ENCODE assay signal across 22 cellular contexts in genomic region chr7:138838166-138838565, GRCh38. TPM values are rescaled to one million over a fixed set of nuclear protein-coding genes. Genes with fewer than 3 reads are reported as not detected.
A peak's percentile ranks its signal among the peaks of the same experiment; 100 is the strongest.
DNase-seq lines count a peak whose midpoint lies in the region; ATAC-seq and TF ChIP-seq lines count a peak whose summit lies in the region.
"Had no signal": no experiment of that assay in that cellular context is flagged by ENCODE, and none has a peak within 500 bp of the region (broad histone marks: within the 10 kb centered on the region; RNA-seq: fewer than 3 reads in every experiment).

No MANE protein-coding gene starts in this region.

- peak in 1 of 4 donors; percentile 24 for ATAC-seq in heart left ventricle
- no peak for ATAC-seq in Right ventricle myocardium inferior
- no peak for ATAC-seq in HG03457 (IDR thresholded peaks at IDR 0.05; ENCODE audit: unreplicated experiment)
- ATAC-seq: T-cell had no signal

- TF ChIP-seq POLR2A in heart left ventricle (IDR thresholded peaks at IDR 0.05) (no peak), breast epithelium (IDR thresholded peaks at IDR 0.05) (no peak)

- intact Hi-C loops in heart left ventricle (cut with DNase I): no loop called here
- intact Hi-C loops in Right ventricle myocardium inferior (cut with DNase I): no loop called here
- intact Hi-C loops in breast epithelium (cut with DNase I; ENCODE audit: low total_unique reads): no loop called here

- DNase-seq in heart left ventricle: no peak
- no peak for DNase-seq in Right ventricle myocardium inferior (ENCODE audit: missing footprints)
- DNase-seq in NCI-H2196 treated with DMSO at 0.1 percent for 48 hours (lab: John Stamatoyannopoulos, UW; ENCODE audit: unreplicated experiment): peak; percentile 32
- DNase-seq in endodermal cell: peak; percentile 60
- DNase-seq in breast epithelium (ENCODE audit: low spot score in 2 of 2): no peak
- no peak for DNase-seq in SK-N-DZ (ENCODE audit: low spot score)
- DNase-seq: ACHN; activated naive CD4-positive, alpha-beta T cell treated with anti-CD3 and anti-CD28 coated beads for 36 hours; activated T-cell treated with anti-CD3 and anti-CD28 coated beads for 4 hours; CD4-positive, CD25-positive, alpha-beta regulatory T cell; colonic mucosa; MV-4-11; NCI-H226; sigmoid colon; stimulated activated naive CD4-positive, alpha-beta T cell; T-cell had no signal

- H3K27me3 ChIP-seq in heart left ventricle (no peaks in the 10 kb centered on the region), endodermal cell (ENCODE audit: control insufficient read depth, insufficient read depth, low read length, poor library complexity, severe bottlenecking) (no peaks in the 10 kb centered on the region), subcutaneous abdominal adipose tissue (ENCODE audit: control insufficient read depth in 5 of 5, insufficient read depth in 4 of 5, low read length in 5 of 5) (no peaks in the 10 kb centered on the region), breast epithelium (no peaks in the 10 kb centered on the region)
- H3K27me3 ChIP-seq: colonic mucosa, sigmoid colon had no signal

- peaks cover 0 to 11% (median 0%) of the 10 kb centered on the region in 12 donors for H3K4me1 ChIP-seq in heart left ventricle
- no peaks in the 10 kb centered on the region for H3K4me1 ChIP-seq in endodermal cell (ENCODE audit: control insufficient read depth, insufficient read depth, low read length)
- H3K4me1 ChIP-seq in subcutaneous abdominal adipose tissue (ENCODE audit: control insufficient read depth in 5 of 5, insufficient read depth in 5 of 5, low read length in 5 of 5): peaks cover 0 to 5% (median 0%) of the 10 kb centered on the region in 5 donors
- H3K4me1 ChIP-seq in breast epithelium: no peaks in the 10 kb centered on the region
- H3K4me1 ChIP-seq: colonic mucosa, sigmoid colon had no signal

- 69 to 73% (median 69%) methylated on average over 9 of the region's 9 CpGs for WGBS in heart left ventricle, 4 donors
- WGBS in endodermal cell (ENCODE audit: insufficient coverage in 1 of 2, insufficient read length in 1 of 2), 2 experiments: 92 to 96% methylated on average over 8 to 9 of the region's 9 CpGs

- no peak overlapping the region for H3K4me3 Mint-ChIP-seq in endodermal cell
- H3K4me3 Mint-ChIP-seq: activated naive CD4-positive, alpha-beta T cell treated with anti-CD3 and anti-CD28 coated beads for 36 hours; CD4-positive, CD25-positive, alpha-beta regulatory T cell; T-cell; type B pancreatic cell had no signal

- no peaks in the 10 kb centered on the region for H3K9me3 ChIP-seq in heart left ventricle
- no peaks in the 10 kb centered on the region for H3K9me3 ChIP-seq in endodermal cell (ENCODE audit: control insufficient read depth, low read length)
- no peaks in the 10 kb centered on the region for H3K9me3 ChIP-seq in subcutaneous abdominal adipose tissue (ENCODE audit: control insufficient read depth in 5 of 5, low read length in 5 of 5)
- no peaks in the 10 kb centered on the region for H3K9me3 ChIP-seq in breast epithelium
- H3K9me3 ChIP-seq: colonic mucosa, sigmoid colon had no signal

- H3K27me3 Mint-ChIP-seq in endodermal cell (ENCODE audit: insufficient read depth): peaks cover 2% of the 10 kb centered on the region
- H3K27me3 Mint-ChIP-seq: type B pancreatic cell had no signal

- no peak overlapping the region for H3K9ac ChIP-seq in endodermal cell (ENCODE audit: extremely low read depth, low read length, poor library complexity, severe bottlenecking)
- H3K9ac ChIP-seq in subcutaneous abdominal adipose tissue (ENCODE audit: low read length in 5 of 5): no peak overlapping the region

- peak overlapping the region; percentile 32 for H3K27ac Mint-ChIP-seq in endodermal cell
- H3K27ac Mint-ChIP-seq: activated naive CD4-positive, alpha-beta T cell treated with anti-CD3 and anti-CD28 coated beads for 36 hours; CD4-positive, CD25-positive, alpha-beta regulatory T cell; T-cell; type B pancreatic cell had no signal

- H3K4me1 Mint-ChIP-seq in endodermal cell: no peaks in the 10 kb centered on the region

- H3K4me3 ChIP-seq in heart left ventricle (peak overlapping the region in 9 of 12 donors; percentile 7 to 41 (median 33)), endodermal cell (ENCODE audit: low read length) (no peak overlapping the region), subcutaneous abdominal adipose tissue (ENCODE audit: low read depth in 1 of 5, low read length in 5 of 5) (peak overlapping the region in 4 of 5 donors; percentile 18 to 48 (median 24)), breast epithelium (no peak overlapping the region)
- H3K4me3 ChIP-seq: colonic mucosa, sigmoid colon had no signal

- H3K9me3 Mint-ChIP-seq in endodermal cell: no peaks in the 10 kb centered on the region
- H3K9me3 Mint-ChIP-seq: activated naive CD4-positive, alpha-beta T cell treated with anti-CD3 and anti-CD28 coated beads for 36 hours; T-cell; type B pancreatic cell had no signal

- H3K27ac ChIP-seq in heart left ventricle (peak overlapping the region in 1 of 12 donors; percentile 8), endodermal cell (ENCODE audit: low read depth, low read length) (no peak overlapping the region), subcutaneous abdominal adipose tissue (ENCODE audit: low read depth, low read length) (no peak overlapping the region), breast epithelium (no peak overlapping the region)
- H3K27ac ChIP-seq: colonic mucosa, HL-60, sigmoid colon had no signal

- TF ChIP-seq CTCF in heart left ventricle (IDR thresholded peaks at IDR 0.05) (no peak), endodermal cell (conservative IDR thresholded peaks at IDR 0.05) (peak; percentile 50), breast epithelium (IDR thresholded peaks at IDR 0.05) (no peak)

- peaks cover 54% of the 10 kb centered on the region for H3K36me3 Mint-ChIP-seq in endodermal cell (ENCODE audit: low read depth)
- H3K36me3 Mint-ChIP-seq: CD4-positive, CD25-positive, alpha-beta regulatory T cell; T-cell had no signal

- no peaks in the 10 kb centered on the region for H3K36me3 ChIP-seq in heart left ventricle
- H3K36me3 ChIP-seq in endodermal cell (ENCODE audit: control insufficient read depth, insufficient read depth, low read length): peaks cover 36% of the 10 kb centered on the region
- H3K36me3 ChIP-seq in subcutaneous abdominal adipose tissue (ENCODE audit: control insufficient read depth in 5 of 5, insufficient read depth in 5 of 5, low read length in 5 of 5): peaks cover 0 to 3% (median 0%) of the 10 kb centered on the region in 5 donors
- no peaks in the 10 kb centered on the region for H3K36me3 ChIP-seq in breast epithelium
- H3K36me3 ChIP-seq: colonic mucosa, sigmoid colon had no signal

RNA-seq across cellular contexts. Expression of gene ATP6V0A4, which starts 40.2 kb away (rescaled TPM):
- total RNA-seq in heart left ventricle: not detected
- polyA plus RNA-seq in heart left ventricle: not detected
- total RNA-seq in Right ventricle myocardium inferior: not detected
- total RNA-seq in endodermal cell: under 1 TPM; 0.29 to 0.44 TPM
- polyA plus RNA-seq in endodermal cell (2013, experiment 1 of 2): 0.46 TPM
- not detected for polyA plus RNA-seq in endodermal cell (2013, experiment 2 of 2)
- 1 to 10 TPM in 2 of 3 donors, not detected in 1; 2.6 to 4.7 TPM for total RNA-seq in breast epithelium
- polyA plus RNA-seq in SK-N-DZ (2014; cell fraction: cytosol; rRNA removed): 0.10 and 0.16 TPM in 2 replicates
- polyA plus RNA-seq in SK-N-DZ (2014; cell fraction: nucleus; rRNA removed): 0.10 TPM in 1 of 2 replicates, not detected in the other
- total RNA-seq: activated naive CD4-positive, alpha-beta T cell treated with anti-CD3 and anti-CD28 coated beads for 36 hours; CD4-positive, CD25-positive, alpha-beta regulatory T cell; colonic mucosa; omental fat pad; sigmoid colon; T-cell had no signal
- polyA plus RNA-seq: CD4-positive, CD25-positive, alpha-beta regulatory T cell; sigmoid colon had no signal

RNA-seq across cellular contexts. Expression of gene TMEM213, which starts 40.4 kb away (rescaled TPM):
- not detected for total RNA-seq in heart left ventricle
- polyA plus RNA-seq in heart left ventricle: not detected
- total RNA-seq in Right ventricle myocardium inferior: not detected
- total RNA-seq in endodermal cell: not detected
- not detected for polyA plus RNA-seq in endodermal cell (2013, experiment 1 of 2)
- polyA plus RNA-seq in endodermal cell (2013, experiment 2 of 2): not detected
- total RNA-seq in breast epithelium: 1 to 10 TPM in 1 of 3 donors, under 1 TPM in 1, not detected in 1; 0.88 to 2.3 TPM
- polyA plus RNA-seq in SK-N-DZ (2014; cell fraction: cytosol; rRNA removed): not detected in 2 replicates
- polyA plus RNA-seq in SK-N-DZ (2014; cell fraction: nucleus; rRNA removed): not detected in 2 replicates
- total RNA-seq: activated naive CD4-positive, alpha-beta T cell treated with anti-CD3 and anti-CD28 coated beads for 36 hours; CD4-positive, CD25-positive, alpha-beta regulatory T cell; colonic mucosa; frontal cortex; omental fat pad; sigmoid colon; T-cell had no signal

Comparison
In these comparisons a context has a peak if more than half of its experiments do, and no peak if none do; other contexts are left out.
1. DNase-seq: peak in NCI-H2196 treated with DMSO at 0.1 percent for 48 hours (single experiment) and endodermal cell (single experiment); none in heart left ventricle (0 of 5), Right ventricle myocardium inferior (single experiment), breast epithelium (0 of 2) and SK-N-DZ (single experiment).
2. H3K4me3 ChIP-seq: peak in heart left ventricle (9 of 12) and subcutaneous abdominal adipose tissue (4 of 5); none in endodermal cell (single experiment) and breast epithelium (0 of 3).